ENCODE assay signal across 12 cellular contexts in genomic region chr5:65861830-65862241, GRCh38.
DNase-seq lines count a peak whose midpoint lies in the region; ATAC-seq and FAIRE-seq lines count a peak whose summit lies in the region.
"Had no signal": no experiment of that assay in that cellular context is flagged by ENCODE, and none has a peak within 500 bp of the region (broad histone marks: within the 10 kb centered on the region; RNA-seq: fewer than 3 reads in every experiment).

No MANE protein-coding gene starts in this region.

- H3K36me3 ChIP-seq in small intestine (ENCODE audit: control insufficient read depth in 2 of 2, insufficient read depth in 2 of 2, low read length in 2 of 2) = no peaks in the 10 kb centered on the region

- H3K9me3 ChIP-seq in small intestine (ENCODE audit: control insufficient read depth, low read depth) = no peaks in the 10 kb centered on the region

- DNase-seq in NCI-H2196 (lab: John Stamatoyannopoulos, UW; ENCODE audit: unreplicated experiment) = peak; percentile 1
- DNase-seq in NCI-H2196 treated with DMSO at 0.1 percent for 48 hours (lab: John Stamatoyannopoulos, UW; ENCODE audit: unreplicated experiment) = no peak
- DNase-seq in SW480 (ENCODE audit: low spot score) = peak; percentile 36
- peak; percentile 59 for DNase-seq in foreskin melanocyte
- DNase-seq in SKM-1 treated with dmso at 0.1 percent for 144 hours (lab: John Stamatoyannopoulos, UW; ENCODE audit: unreplicated experiment) = no peak
- no peak for DNase-seq in small intestine
- DNase-seq: activated CD4-positive, alpha-beta T cell treated with anti-CD3 and anti-CD28 coated beads, Interleukin-2, amount 50 U/mL, for 1 hour; activated naive CD4-positive, alpha-beta T cell treated with anti-CD3 and anti-CD28 coated beads for 36 hours; nephron progenitor cell had no signal

- no peak overlapping the region for H3K27ac ChIP-seq in small intestine (ENCODE audit: low read depth in 1 of 2, low read length in 1 of 2)
- H3K27ac ChIP-seq: 22Rv1 had no signal

- no peak for FAIRE-seq in small intestine (lab: Jason Lieb, UNC)

- no peaks in the 10 kb centered on the region for H3K4me1 ChIP-seq in small intestine (ENCODE audit: control insufficient read depth in 2 of 2, insufficient read depth in 1 of 2, low read depth in 1 of 2, low read length in 1 of 2)

- ATAC-seq in HG02840 (IDR thresholded peaks at IDR 0.05; ENCODE audit: low FRiP score, unreplicated experiment) = no peak
- no peak for ATAC-seq in HG03045 (IDR thresholded peaks at IDR 0.05; ENCODE audit: unreplicated experiment)

- WGBS in small intestine, 3 donors = 73 to 88% (median 79%) methylated on average over 3 of the region's 3 CpGs

- H3K4me3 ChIP-seq in small intestine (ENCODE audit: low read depth in 1 of 2, low read length in 2 of 2) = no peak overlapping the region

- no peaks in the 10 kb centered on the region for H3K27me3 ChIP-seq in small intestine (ENCODE audit: control insufficient read depth in 2 of 2, insufficient read depth in 2 of 2, low read length in 2 of 2)

Comparison
In these comparisons a context has a peak if more than half of its experiments do, and no peak if none do; other contexts are left out.
1. DNase-seq: peak in NCI-H2196 (single experiment), SW480 (single experiment) and foreskin melanocyte (single experiment); none in NCI-H2196 treated with DMSO at 0.1 percent for 48 hours (single experiment), SKM-1 treated with dmso at 0.1 percent for 144 hours (single experiment) and small intestine (single experiment).